Comparison of ENCODE assay signal across 8 cellular contexts in the genomic region with DNA sequence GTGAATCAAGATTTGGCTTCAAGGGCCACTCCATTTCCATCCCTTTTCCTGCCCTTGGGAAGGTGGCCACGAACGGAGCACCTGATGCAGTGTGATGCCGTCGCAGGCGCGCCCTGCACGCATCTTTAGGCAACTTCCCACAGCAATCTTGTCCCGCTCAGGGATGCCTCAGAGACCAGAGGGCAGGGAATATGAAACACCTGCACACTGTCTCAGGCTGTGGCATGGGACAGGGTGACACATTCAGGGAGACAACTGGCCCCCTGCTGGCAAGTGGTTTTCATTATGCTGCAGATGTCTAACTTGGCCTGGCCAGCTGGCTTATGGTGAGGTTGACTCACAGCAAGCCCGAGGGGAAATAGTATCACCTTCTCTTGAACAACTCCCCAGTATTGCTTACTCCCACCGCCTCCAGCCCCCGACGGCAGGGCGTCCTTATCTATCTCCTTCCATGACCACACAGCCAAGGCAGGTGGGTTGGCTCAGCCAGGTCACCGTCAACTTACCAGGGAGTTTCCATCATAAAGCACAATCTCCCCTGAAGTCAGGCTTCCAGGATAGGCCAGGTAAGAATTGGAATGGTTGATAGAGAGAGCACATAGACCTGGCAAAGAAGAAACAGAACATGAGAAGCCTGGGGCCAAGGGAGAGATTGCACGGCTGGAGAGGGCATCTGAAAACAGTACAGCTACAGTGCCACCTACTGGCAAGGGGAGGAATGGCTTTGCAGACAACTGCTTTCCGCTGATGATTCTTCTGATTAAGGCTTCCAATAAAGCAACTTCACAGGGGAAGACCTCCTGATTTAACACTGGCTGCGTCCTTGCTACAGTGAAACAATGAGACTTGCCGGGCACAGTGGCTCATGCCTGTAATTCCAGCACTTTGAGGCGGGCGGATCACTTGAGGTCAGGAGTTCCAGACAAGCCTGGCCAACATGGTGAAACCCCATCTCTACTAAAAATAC. TPM values are rescaled to one million over a fixed set of nuclear protein-coding genes. Genes with fewer than 3 reads are reported as not detected.
DNase-seq lines count a peak whose midpoint lies in the region; ATAC-seq and TF ChIP-seq lines count a peak whose summit lies in the region.

No MANE protein-coding gene starts in this region.

- H3K4me1 ChIP-seq in SJCRH30, result 0 out of 2 replicates have a peak, but pooled peaks cover 2% of the 10 kb centered on the region
- H3K4me1 ChIP-seq in gastroesophageal sphincter, result peaks cover 0 to 18% (median 0%) of the 10 kb centered on the region in 3 donors
- peaks cover 1% of the 10 kb centered on the region for H3K4me1 ChIP-seq in ovary (ENCODE audit: insufficient read depth)
- peaks cover 0 to 35% (median 19%) of the 10 kb centered on the region in 4 donors for H3K4me1 ChIP-seq in transverse colon

- POLR2A ChIA-PET in BJ (lab: Charles Lee), result no interaction called here

- ATAC-seq in GM19463 (IDR thresholded peaks at IDR 0.05; ENCODE audit: unreplicated experiment), result peak; percentile 52
- ATAC-seq in gastroesophageal sphincter, result peak; percentile 65

- DNase-seq in BJ (ENCODE audit: low read depth), result peak; percentile 55
- DNase-seq in MV-4-11 (lab: John Stamatoyannopoulos, UW), result peak; percentile 70
- DNase-seq in SJCRH30, result peak; percentile 74 to 88
- peak; percentile 72 for DNase-seq in activated effector memory CD4-positive, alpha-beta T cell treated with Interleukin-2 at 50 U/mL for 16 hours
- peak; percentile 62 to 80 (median 75) for DNase-seq in ovary
- DNase-seq in transverse colon, result peak; percentile 84

- in situ Hi-C loops in transverse colon (cut with MboI; ENCODE audit: low pct_ligation_motif_present in 1 of 4, low pct_unique_long_range_greater_than_20kb in 1 of 4, low sequenced_read_pairs in 3 of 4), result loop anchor here in 2 of 4 donors (10.0 kb wide), 1 partner anchor 171 kb away; no protein-coding TSS in a partner anchor

- H3K36me3 ChIP-seq in BJ (ENCODE audit: control insufficient read depth, insufficient read depth, low read length) (peaks cover 17% of the 10 kb centered on the region), SJCRH30 (peaks cover 8% of the 10 kb centered on the region; the same call in 1 of the 2 replicates), gastroesophageal sphincter (peaks cover 0 to 81% of the 10 kb centered on the region in 2 donors), ovary (no peaks in the 10 kb centered on the region), transverse colon (peaks cover 0 to 43% (median 17%) of the 10 kb centered on the region in 4 donors)

- no peak for TF ChIP-seq EP300 in gastroesophageal sphincter (IDR thresholded peaks at IDR 0.05)
- no peak for TF ChIP-seq EP300 in ovary (IDR thresholded peaks at IDR 0.05)
- no peak for TF ChIP-seq EP300 in transverse colon (IDR thresholded peaks at IDR 0.05; ENCODE audit: low read depth)

- no peak overlapping the region for H3K4me3 ChIP-seq in BJ (ENCODE audit: low read depth, low read length)
- H3K4me3 ChIP-seq in SJCRH30, result no peak overlapping the region
- no peak overlapping the region for H3K4me3 ChIP-seq in gastroesophageal sphincter
- no peak overlapping the region for H3K4me3 ChIP-seq in ovary
- H3K4me3 ChIP-seq in transverse colon, result no peak overlapping the region

- H3K27ac ChIP-seq in SJCRH30 (no peak overlapping the region), gastroesophageal sphincter (no peak overlapping the region), ovary (no peak overlapping the region), transverse colon (peak overlapping the region in 2 of 4 donors; percentile 2 to 33)

- TF ChIP-seq POLR2A in gastroesophageal sphincter (IDR thresholded peaks at IDR 0.05), result no peak
- TF ChIP-seq POLR2A in ovary (IDR thresholded peaks at IDR 0.05), result no peak
- no peak for TF ChIP-seq POLR2A in transverse colon (IDR thresholded peaks at IDR 0.05)

- intact Hi-C loops in ovary (cut with DNase I) (loop anchor here in 3 of 4 donors (10.0 kb wide), 1 partner anchor 171 kb away; no protein-coding TSS in a partner anchor), transverse colon (cut with DNase I; ENCODE audit: low total_unique reads) (loop anchor here (10.0 kb wide), 1 partner anchor 1969 kb away; no protein-coding TSS in a partner anchor)

- CTCF ChIA-PET in BJ (lab: Yijun Ruan, JAX), result interaction anchor here (0.6 to 4.2 kb wide), 35 partner anchors 9 to 324 kb away, joined by 3 to 52 read pairs (median 6); a partner anchor contains a TSS

- 30 to 80% methylated on average over 4 to 5 of the region's 20 CpGs for WGBS in gastroesophageal sphincter (ENCODE audit: low coverage in 1 of 2), 2 donors
- WGBS in ovary, 3 donors, result 61 to 64% (median 62%) methylated on average over 20 of the region's 20 CpGs
- WGBS in transverse colon (ENCODE audit: low coverage in 1 of 2), 2 donors, result 69% methylated on average over 20 of the region's 20 CpGs; no CpG with 5 or more reads in 1 of the 2 donors

- H3K9me3 ChIP-seq in SJCRH30 (replicated peaks) (no peaks in the 10 kb centered on the region), gastroesophageal sphincter (no peaks in the 10 kb centered on the region), ovary (no peaks in the 10 kb centered on the region), transverse colon (no peaks in the 10 kb centered on the region)

- TF ChIP-seq CTCF in BJ (IDR thresholded peaks at IDR 0.05; ENCODE audit: insufficient read depth, low read depth, low read length) (peak; percentile 93), gastroesophageal sphincter (IDR thresholded peaks at IDR 0.05) (peak in 3 of 4 experiments; percentile 82 to 88 (median 88)), ovary (IDR thresholded peaks at IDR 0.05) (peak; percentile 75 to 87 (median 81)), transverse colon (IDR thresholded peaks at IDR 0.05) (peak; percentile 86 to 95 (median 91))

- no peaks in the 10 kb centered on the region for H3K27me3 ChIP-seq in BJ (ENCODE audit: control insufficient read depth, insufficient read depth, low read length)
- H3K27me3 ChIP-seq in SJCRH30, result no peaks in the 10 kb centered on the region
- no peaks in the 10 kb centered on the region for H3K27me3 ChIP-seq in gastroesophageal sphincter
- H3K27me3 ChIP-seq in ovary, result no peaks in the 10 kb centered on the region
- H3K27me3 ChIP-seq in transverse colon, result no peaks in the 10 kb centered on the region

RNA-seq across cellular contexts. Expression of a gene that starts 21.1 kb away (rescaled TPM):
- polyA plus RNA-seq in BJ (2011; rRNA removed) (79.1 and 91.6 TPM in 2 replicates), ovary (10 to 100 TPM; 18.9 to 53.3 TPM)
- polyA minus RNA-seq in BJ (2011; rRNA and poly(A)+ RNA removed), result 46.4 and 67.2 TPM in 2 replicates
- 19.0 and 25.8 TPM in 2 replicates for total RNA-seq in SJCRH30 (2014; rRNA removed; shearing (Covaris generic))
- total RNA-seq in gastroesophageal sphincter (10 to 100 TPM; 22.9 to 53.2 (median 45.0) TPM), ovary (10 to 100 TPM; 15.9 to 36.9 (median 21.3) TPM), transverse colon (100 to 1,000 TPM in 2 of 4 donors, 10 to 100 TPM in 2; 62.6 to 313 (median 97.1) TPM)
